8 cellular contexts compared by ENCODE assay signal in the genomic region with DNA sequence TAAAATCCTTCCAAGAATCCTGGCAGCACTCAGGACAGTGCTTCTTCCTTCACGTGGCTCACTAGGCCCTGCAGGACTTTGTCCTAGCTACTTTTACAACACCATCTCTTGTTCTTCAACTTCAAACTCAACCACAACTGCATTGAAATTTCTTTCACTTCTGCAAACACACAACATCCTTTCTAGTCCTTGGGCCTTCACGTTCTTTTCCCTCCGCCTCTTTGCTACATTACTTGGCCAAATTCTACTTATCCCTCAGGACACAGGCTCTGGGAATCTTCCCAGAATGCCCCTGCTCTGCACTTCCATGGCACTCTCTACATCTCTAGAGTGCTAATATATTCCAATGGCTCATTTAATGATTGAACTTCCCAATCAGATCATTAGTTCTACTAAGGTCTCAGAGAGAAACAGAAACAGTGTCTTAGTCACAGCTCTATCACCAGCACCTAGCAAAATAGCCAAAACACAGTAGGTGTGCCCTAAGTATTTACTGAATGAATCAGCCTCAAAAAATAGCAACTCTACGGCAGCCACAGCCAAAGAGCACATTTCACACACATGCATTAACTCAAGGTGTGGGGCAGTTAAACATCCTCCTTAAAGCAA.
DNase-seq lines count a peak whose midpoint lies in the region; ATAC-seq and TF ChIP-seq lines count a peak whose summit lies in the region.

No MANE protein-coding gene starts in this region.

- in situ Hi-C loops in GM13976 (cut with MboI; ENCODE audit: low sequenced_read_pairs, unreplicated experiment), result no loop called here

- no peaks in the 10 kb centered on the region for H3K27me3 Mint-ChIP-seq in WTC11 (ENCODE audit: low read depth)

- DNase-seq in GM13976 (ENCODE audit: low spot score) (peak; percentile 26), germinal center (ENCODE audit: low spot score) (peak; percentile 10), WTC11 (ENCODE audit: low spot score) (no peak), anterior cingulate cortex (lab: John Stamatoyannopoulos, UW) (no peak), coronary artery (ENCODE audit: low spot score) (no peak)
- no peak for DNase-seq in effector CD4-positive, alpha-beta T cell

- peaks cover 9% of the 10 kb centered on the region for H3K36me3 Mint-ChIP-seq in WTC11

- CTCF ChIA-PET in WTC11 (lab: Charles Lee), result no interaction called here

- H3K4me3 ChIP-seq in coronary artery, result no peak overlapping the region

- no peak overlapping the region for H3K27ac Mint-ChIP-seq in WTC11

- H3K4me1 Mint-ChIP-seq in WTC11, result no peaks in the 10 kb centered on the region

- H3K27ac ChIP-seq in coronary artery, result peak overlapping the region in 1 of 2 donors; percentile 8

- ATAC-seq in GM21576 (IDR thresholded peaks at IDR 0.05; ENCODE audit: unreplicated experiment) (peak; percentile 94), HG03571 (IDR thresholded peaks at IDR 0.05; ENCODE audit: unreplicated experiment) (peak; percentile 87), WTC11 (no peak)

- POLR2A ChIA-PET in WTC11 (lab: Charles Lee), result no interaction called here

- TF ChIP-seq CTCF in GM13976 (IDR thresholded peaks at IDR 0.05; ENCODE audit: borderline replicate concordance, control extremely low read depth, extremely low read depth, insufficient read depth, missing control alignments), result no peak
- no peak for TF ChIP-seq CTCF in WTC11 (IDR thresholded peaks at IDR 0.05)
- TF ChIP-seq CTCF in coronary artery (IDR thresholded peaks at IDR 0.05), result no peak

- H3K4me3 Mint-ChIP-seq in WTC11, result no peak overlapping the region

- H3K9me3 Mint-ChIP-seq in WTC11, result no peaks in the 10 kb centered on the region; the same call in 1 of the 2 replicates

TF ChIP-seq in WTC11, 78 proteins besides CTCF, POLR2A, EP300 and RAD21:
- TF ChIP-seq E2F4 (CRISPR knock-in tag; IDR thresholded peaks at IDR 0.05; ENCODE audit: borderline replicate concordance, low read depth) (no peak), MLX (CRISPR knock-in tag; IDR thresholded peaks at IDR 0.05) (no peak), IRF2 (CRISPR knock-in tag; IDR thresholded peaks at IDR 0.05; ENCODE audit: borderline replicate concordance, low read depth) (no peak), ZNF396 (CRISPR knock-in tag; IDR thresholded peaks at IDR 0.05; ENCODE audit: borderline replicate concordance) (no peak), GRHL2 (CRISPR knock-in tag; IDR thresholded peaks at IDR 0.05; ENCODE audit: insufficient replicate concordance, severe bottlenecking) (no peak), JUN (CRISPR knock-in tag; IDR thresholded peaks at IDR 0.05) (no peak), HMGA2 (CRISPR knock-in tag; IDR thresholded peaks at IDR 0.05) (no peak), ZNF232 (CRISPR knock-in tag; IDR thresholded peaks at IDR 0.05) (no peak), MYBL2 (CRISPR knock-in tag; IDR thresholded peaks at IDR 0.05) (no peak), SP1 (CRISPR knock-in tag; conservative IDR thresholded peaks at IDR 0.05) (no peak), NFATC4 (CRISPR knock-in tag; IDR thresholded peaks at IDR 0.05) (no peak), FOXJ3 (CRISPR knock-in tag; IDR thresholded peaks at IDR 0.05; ENCODE audit: borderline replicate concordance) (no peak)
- TF ChIP-seq, protein P1, sequence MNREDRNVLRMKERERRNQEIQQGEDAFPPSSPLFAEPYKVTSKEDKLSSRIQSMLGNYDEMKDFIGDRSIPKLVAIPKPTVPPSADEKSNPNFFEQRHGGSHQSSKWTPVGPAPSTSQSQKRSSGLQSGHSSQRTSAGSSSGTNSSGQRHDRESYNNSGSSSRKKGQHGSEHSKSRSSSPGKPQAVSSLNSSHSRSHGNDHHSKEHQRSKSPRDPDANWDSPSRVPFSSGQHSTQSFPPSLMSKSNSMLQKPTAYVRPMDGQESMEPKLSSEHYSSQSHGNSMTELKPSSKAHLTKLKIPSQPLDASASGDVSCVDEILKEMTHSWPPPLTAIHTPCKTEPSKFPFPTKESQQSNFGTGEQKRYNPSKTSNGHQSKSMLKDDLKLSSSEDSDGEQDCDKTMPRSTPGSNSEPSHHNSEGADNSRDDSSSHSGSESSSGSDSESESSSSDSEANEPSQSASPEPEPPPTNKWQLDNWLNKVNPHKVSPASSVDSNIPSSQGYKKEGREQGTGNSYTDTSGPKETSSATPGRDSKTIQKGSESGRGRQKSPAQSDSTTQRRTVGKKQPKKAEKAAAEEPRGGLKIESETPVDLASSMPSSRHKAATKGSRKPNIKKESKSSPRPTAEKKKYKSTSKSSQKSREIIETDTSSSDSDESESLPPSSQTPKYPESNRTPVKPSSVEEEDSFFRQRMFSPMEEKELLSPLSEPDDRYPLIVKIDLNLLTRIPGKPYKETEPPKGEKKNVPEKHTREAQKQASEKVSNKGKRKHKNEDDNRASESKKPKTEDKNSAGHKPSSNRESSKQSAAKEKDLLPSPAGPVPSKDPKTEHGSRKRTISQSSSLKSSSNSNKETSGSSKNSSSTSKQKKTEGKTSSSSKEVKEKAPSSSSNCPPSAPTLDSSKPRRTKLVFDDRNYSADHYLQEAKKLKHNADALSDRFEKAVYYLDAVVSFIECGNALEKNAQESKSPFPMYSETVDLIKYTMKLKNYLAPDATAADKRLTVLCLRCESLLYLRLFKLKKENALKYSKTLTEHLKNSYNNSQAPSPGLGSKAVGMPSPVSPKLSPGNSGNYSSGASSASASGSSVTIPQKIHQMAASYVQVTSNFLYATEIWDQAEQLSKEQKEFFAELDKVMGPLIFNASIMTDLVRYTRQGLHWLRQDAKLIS (CRISPR knock-in tag; IDR thresholded peaks at IDR 0.05; ENCODE audit: borderline replicate concordance), result no peak
- TF ChIP-seq, protein P2, sequence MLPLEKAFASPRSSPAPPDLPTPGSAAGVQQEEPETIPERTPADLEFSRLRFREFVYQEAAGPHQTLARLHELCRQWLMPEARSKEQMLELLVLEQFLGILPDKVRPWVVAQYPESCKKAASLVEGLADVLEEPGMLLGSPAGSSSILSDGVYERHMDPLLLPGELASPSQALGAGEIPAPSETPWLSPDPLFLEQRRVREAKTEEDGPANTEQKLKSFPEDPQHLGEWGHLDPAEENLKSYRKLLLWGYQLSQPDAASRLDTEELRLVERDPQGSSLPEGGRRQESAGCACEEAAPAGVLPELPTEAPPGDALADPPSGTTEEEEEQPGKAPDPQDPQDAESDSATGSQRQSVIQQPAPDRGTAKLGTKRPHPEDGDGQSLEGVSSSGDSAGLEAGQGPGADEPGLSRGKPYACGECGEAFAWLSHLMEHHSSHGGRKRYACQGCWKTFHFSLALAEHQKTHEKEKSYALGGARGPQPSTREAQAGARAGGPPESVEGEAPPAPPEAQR (CRISPR knock-in tag; IDR thresholded peaks at IDR 0.05), result no peak

Comparison
In these comparisons a context has a peak if more than half of its experiments do, and no peak if none do; other contexts are left out.
1. DNase-seq: peak in GM13976 (single experiment) and germinal center (single experiment); none in WTC11 (single experiment), anterior cingulate cortex (0 of 58), coronary artery (single experiment) and effector CD4-positive, alpha-beta T cell (single experiment).